Comparison of ENCODE assay signal across 16 cellular contexts in the genomic region with DNA sequence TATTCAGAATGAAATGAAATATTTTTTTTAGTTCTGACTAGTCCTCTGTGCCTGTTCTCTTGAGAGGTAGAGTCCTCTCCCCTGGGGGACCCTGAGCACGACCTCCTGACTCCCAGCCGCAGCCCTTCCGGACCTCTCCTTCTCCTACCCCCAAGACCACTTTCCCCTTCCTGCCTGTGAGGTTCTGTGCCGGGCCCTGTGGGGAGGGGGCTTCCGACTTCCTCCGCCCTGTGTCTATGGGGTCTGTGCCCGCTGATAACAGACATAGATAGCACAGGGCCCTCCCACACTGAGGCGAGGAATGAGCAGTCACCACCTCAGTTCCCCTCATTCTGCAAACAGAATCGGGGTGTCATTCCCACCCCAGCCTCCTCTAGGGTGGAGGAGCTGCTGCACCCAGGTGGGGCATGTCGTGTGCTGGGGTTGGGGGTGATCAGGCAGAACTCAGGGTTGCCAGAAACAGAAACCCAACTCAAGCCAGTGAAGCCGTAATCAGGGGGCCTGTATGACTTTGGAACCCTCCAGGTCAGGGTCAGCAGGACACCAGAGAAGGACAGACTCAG. TPM values are rescaled to one million over a fixed set of nuclear protein-coding genes. Genes with fewer than 3 reads are reported as not detected.
"Had no signal": no experiment of that assay in that cellular context is flagged by ENCODE, and none has a peak within 500 bp of the region (broad histone marks: within the 10 kb centered on the region; RNA-seq: fewer than 3 reads in every experiment).

No MANE protein-coding gene starts in this region.

- H3K27ac Mint-ChIP-seq: activated CD8-positive, alpha-beta memory T cell treated with anti-CD3 and anti-CD28 coated beads, Interleukin-2, amount 10 ng/mL, durations not matched to agents 7 days and 5 days; activated naive CD8-positive, alpha-beta T cell; activated T-cell treated with anti-CD3 and anti-CD28 coated beads, Interleukin-2, amount 50 U/mL, for 24 hours had no signal

- H3K9me3 ChIP-seq: vagina had no signal

- ATAC-seq: activated CD8-positive, alpha-beta memory T cell treated with anti-CD3 and anti-CD28 coated beads, Interleukin-2, amount 10 ng/mL, durations not matched to agents 7 days and 5 days; left colon had no signal

- FAIRE-seq: TTC549 had no signal

- H3K27me3 Mint-ChIP-seq: activated naive CD8-positive, alpha-beta T cell had no signal

- H3K4me1 ChIP-seq: esophagus muscularis mucosa, tibial artery, vagina had no signal

- H3K36me3 ChIP-seq: ovary, tibial artery, vagina had no signal

- H3K27me3 ChIP-seq: ovary, vagina had no signal

- DNase-seq: activated CD8-positive, alpha-beta memory T cell treated with anti-CD3 and anti-CD28 coated beads, Interleukin-2, amount 10 ng/mL, durations not matched to agents 7 days and 5 days; activated effector memory CD4-positive, alpha-beta T cell treated with Interleukin-2 at 50 U/mL for 16 hours; activated T-cell treated with anti-CD3 and anti-CD28 coated beads, Interleukin-2, amount 50 U/mL, for 24 hours; anterior cingulate cortex; left colon; stimulated activated CD4-positive, alpha-beta T cell treated with anti-CD3 and anti-CD28 coated beads, Interleukin-4, amount 100 ng/mL, for 1 hour; T-helper 2 cell; tibial artery had no signal

- H3K4me3 ChIP-seq: esophagus muscularis mucosa, ovary, tibial artery, vagina had no signal

- H3K4me3 Mint-ChIP-seq: activated CD8-positive, alpha-beta memory T cell treated with anti-CD3 and anti-CD28 coated beads, Interleukin-2, amount 10 ng/mL, durations not matched to agents 7 days and 5 days; activated naive CD8-positive, alpha-beta T cell; activated T-cell treated with anti-CD3 and anti-CD28 coated beads, Interleukin-2, amount 50 U/mL, for 24 hours; nephron had no signal

- H3K27ac ChIP-seq: esophagus muscularis mucosa, ovary, tibial artery, vagina had no signal

RNA-seq across cellular contexts. Expression of a gene that starts 59.6 kb away (rescaled TPM):
- total RNA-seq: chondrocyte, fibroblast of villous mesenchyme had no signal
